In genomic region chr14:100605230-100605629, GRCh38 we compare ENCODE assay signal across 1 cellular context.
TF ChIP-seq lines count a peak whose summit lies in the region.

No MANE protein-coding gene starts in this region.

TF ChIP-seq in HepG2, 621 proteins besides CTCF, POLR2A, EP300 and RAD21:
- TF ChIP-seq HIC2 (CRISPR knock-in tag; IDR thresholded peaks at IDR 0.05; ENCODE audit: low read depth): no peak
- no peak for TF ChIP-seq ARNT2 (CRISPR knock-in tag; IDR thresholded peaks at IDR 0.05; ENCODE audit: low read depth)
- no peak for TF ChIP-seq HDAC6 (IDR thresholded peaks at IDR 0.05; ENCODE audit: low read depth, low read length)
- TF ChIP-seq SKIL (CRISPR knock-in tag; IDR thresholded peaks at IDR 0.05; ENCODE audit: borderline replicate concordance): no peak
- TF ChIP-seq ZBTB49 (CRISPR knock-in tag; IDR thresholded peaks at IDR 0.05; ENCODE audit: borderline replicate concordance): no peak
- TF ChIP-seq TAF1 (CRISPR knock-in tag; IDR thresholded peaks at IDR 0.05): no peak
- no peak for TF ChIP-seq NFIC (IDR thresholded peaks at IDR 0.05; ENCODE audit: low read length)
- no peak for TF ChIP-seq ZNF292 (CRISPR knock-in tag; IDR thresholded peaks at IDR 0.05; ENCODE audit: borderline replicate concordance, low read depth)
- no peak for TF ChIP-seq ZNF883 (CRISPR knock-in tag; IDR thresholded peaks at IDR 0.05; ENCODE audit: not compliant biosample characterization)
- no peak for TF ChIP-seq TCF7 (IDR thresholded peaks at IDR 0.05; ENCODE audit: low read depth)
- TF ChIP-seq ZFP90 (CRISPR knock-in tag; IDR thresholded peaks at IDR 0.05; ENCODE audit: borderline replicate concordance): no peak
- no peak for TF ChIP-seq ZNF572 (CRISPR knock-in tag; IDR thresholded peaks at IDR 0.05)
- TF ChIP-seq NFAT5 (CRISPR knock-in tag; IDR thresholded peaks at IDR 0.05): no peak
- no peak for TF ChIP-seq ZBTB39 (CRISPR knock-in tag; IDR thresholded peaks at IDR 0.05)
- TF ChIP-seq GLI4 (CRISPR knock-in tag; IDR thresholded peaks at IDR 0.05; ENCODE audit: borderline replicate concordance): no peak
- TF ChIP-seq MYC (CRISPR knock-in tag; IDR thresholded peaks at IDR 0.05; ENCODE audit: borderline replicate concordance): no peak
- TF ChIP-seq MIER2 (CRISPR knock-in tag; IDR thresholded peaks at IDR 0.05): no peak
- no peak for TF ChIP-seq DBP (CRISPR knock-in tag; IDR thresholded peaks at IDR 0.05; ENCODE audit: not compliant biosample characterization)
- TF ChIP-seq SMYD3 (CRISPR knock-in tag; IDR thresholded peaks at IDR 0.05): no peak
